In the genomic region with DNA sequence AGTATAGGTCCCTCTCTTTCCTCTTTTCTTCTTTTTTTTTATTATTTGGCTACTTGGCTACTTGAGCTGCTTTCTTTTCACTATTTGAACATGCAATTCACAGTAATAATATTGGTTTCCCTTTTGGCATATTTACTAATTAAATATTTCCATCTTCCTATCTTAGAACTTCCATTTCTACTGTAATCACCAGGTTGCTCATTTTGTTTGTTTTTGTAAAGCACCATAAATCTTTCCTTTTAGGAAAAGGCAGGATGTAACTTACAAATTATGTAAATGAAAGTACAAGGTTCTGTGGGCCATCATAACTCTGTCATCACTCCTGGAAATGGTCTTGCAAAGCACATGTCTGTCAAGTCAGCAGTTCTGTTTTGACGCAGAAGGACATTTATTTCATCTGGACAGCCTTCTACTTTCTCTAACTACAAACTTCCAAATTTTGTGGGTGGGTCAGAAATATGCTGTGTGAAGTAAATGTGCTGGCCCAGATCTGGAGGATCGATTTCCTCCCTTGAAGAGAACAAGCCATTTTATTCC, we compare ENCODE assay signal across 10 cellular contexts.
A peak's percentile ranks its signal among the peaks of the same experiment; 100 is the strongest.
DNase-seq lines count a peak whose midpoint lies in the region; ATAC-seq and TF ChIP-seq lines count a peak whose summit lies in the region.
"Had no signal": no experiment of that assay in that cellular context is flagged by ENCODE, and none has a peak within 500 bp of the region (broad histone marks: within the 10 kb centered on the region; RNA-seq: fewer than 3 reads in every experiment).

No MANE protein-coding gene starts in this region.

- intact Hi-C loops in body of pancreas (cut with DNase I): no loop called here

- H3K27me3 ChIP-seq in HL-60 (ENCODE audit: insufficient read depth, poor library complexity, severe bottlenecking): no peaks in the 10 kb centered on the region
- H3K27me3 ChIP-seq in body of pancreas: no peaks in the 10 kb centered on the region

- ATAC-seq in body of pancreas: no peak
- ATAC-seq in stimulated activated memory B cell treated with anti-CD40 and anti-IgM and Interleukin-4, amounts not matched to agents 10 μg/mL and 1 μg/mL and 100 μg/mL, for 72 hours: no peak
- no peak for ATAC-seq in GM19035 (IDR thresholded peaks at IDR 0.05; ENCODE audit: unreplicated experiment)
- no peak for ATAC-seq in activated naive CD8-positive, alpha-beta T cell treated with anti-CD3 and anti-CD28 coated beads, Interleukin-2, amount 50 U/mL, for 24 hours

- WGBS in body of pancreas, 2 donors: 54 to 65% methylated on average over 2 of the region's 2 CpGs

- peak in 1 of 2 experiments; percentile 15 for DNase-seq in HL-60 (ENCODE audit: low read depth in 1 of 2, low spot score in 1 of 2)
- no peak for DNase-seq in body of pancreas
- peak; percentile 5 for DNase-seq in left kidney (ENCODE audit: low read depth, low spot score)
- no peak for DNase-seq in NCI-H187 (lab: John Stamatoyannopoulos, UW)
- no peak for DNase-seq in activated naive CD8-positive, alpha-beta T cell treated with anti-CD3 and anti-CD28 coated beads, Interleukin-2, amount 50 U/mL, for 24 hours
- no peak for DNase-seq in NCI-H2107 treated with DMSO at 0.1 percent for 48 hours (lab: John Stamatoyannopoulos, UW; ENCODE audit: unreplicated experiment)
- DNase-seq: activated CD4-positive, alpha-beta T cell treated with anti-CD3 and anti-CD28 coated beads, Interleukin-2, amount 50 U/mL, for 1 hour; NCI-H2081 treated with DMSO at 0.1 percent for 48 hours had no signal

- no peak for TF ChIP-seq POLR2A in body of pancreas (IDR thresholded peaks at IDR 0.05)

- no peaks in the 10 kb centered on the region for H3K36me3 ChIP-seq in body of pancreas (replicated peaks in 1 of 2; ENCODE audit: insufficient read depth in 1 of 2, low read depth in 2 of 2)

- H3K27me3 Mint-ChIP-seq in stimulated activated memory B cell treated with anti-CD40 and anti-IgM and Interleukin-4, amounts not matched to agents 10 μg/mL and 1 μg/mL and 100 μg/mL, for 72 hours: no peaks in the 10 kb centered on the region
- no peaks in the 10 kb centered on the region for H3K27me3 Mint-ChIP-seq in activated naive CD8-positive, alpha-beta T cell treated with anti-CD3 and anti-CD28 coated beads, Interleukin-2, amount 50 U/mL, for 24 hours

- no peaks in the 10 kb centered on the region for H3K9me3 ChIP-seq in body of pancreas

- H3K4me3 ChIP-seq in HL-60 (replicated peaks; ENCODE audit: insufficient read depth, low read length): peak overlapping the region; percentile 16; the same call in 1 of the 2 replicates
- H3K4me3 ChIP-seq in body of pancreas: no peak overlapping the region

- no peaks in the 10 kb centered on the region for H3K9me3 Mint-ChIP-seq in stimulated activated memory B cell treated with anti-CD40 and anti-IgM and Interleukin-4, amounts not matched to agents 10 μg/mL and 1 μg/mL and 100 μg/mL, for 72 hours
- no peaks in the 10 kb centered on the region for H3K9me3 Mint-ChIP-seq in activated naive CD8-positive, alpha-beta T cell treated with anti-CD3 and anti-CD28 coated beads, Interleukin-2, amount 50 U/mL, for 24 hours

- peaks cover 24% of the 10 kb centered on the region for H3K4me1 ChIP-seq in body of pancreas

- H3K27ac ChIP-seq in HL-60 (replicated peaks) (peak overlapping the region; percentile 78), body of pancreas (peak overlapping the region in 3 of 4 donors; percentile 51 to 77 (median 66))

- no peak overlapping the region for H3K4me3 Mint-ChIP-seq in stimulated activated memory B cell treated with anti-CD40 and anti-IgM and Interleukin-4, amounts not matched to agents 10 μg/mL and 1 μg/mL and 100 μg/mL, for 72 hours
- H3K4me3 Mint-ChIP-seq in activated naive CD8-positive, alpha-beta T cell treated with anti-CD3 and anti-CD28 coated beads, Interleukin-2, amount 50 U/mL, for 24 hours: no peak overlapping the region

- H3K27ac Mint-ChIP-seq in stimulated activated memory B cell treated with anti-CD40 and anti-IgM and Interleukin-4, amounts not matched to agents 10 μg/mL and 1 μg/mL and 100 μg/mL, for 72 hours: peak overlapping the region; percentile 13
- no peak overlapping the region for H3K27ac Mint-ChIP-seq in activated naive CD8-positive, alpha-beta T cell treated with anti-CD3 and anti-CD28 coated beads, Interleukin-2, amount 50 U/mL, for 24 hours

- peaks cover 39% of the 10 kb centered on the region for H3K4me1 Mint-ChIP-seq in stimulated activated memory B cell treated with anti-CD40 and anti-IgM and Interleukin-4, amounts not matched to agents 10 μg/mL and 1 μg/mL and 100 μg/mL, for 72 hours
- peaks cover 12% of the 10 kb centered on the region for H3K4me1 Mint-ChIP-seq in activated naive CD8-positive, alpha-beta T cell treated with anti-CD3 and anti-CD28 coated beads, Interleukin-2, amount 50 U/mL, for 24 hours

- TF ChIP-seq CTCF in HL-60 (IDR thresholded peaks at IDR 0.05; ENCODE audit: insufficient read depth, low read length): no peak
- TF ChIP-seq CTCF in body of pancreas (IDR thresholded peaks at IDR 0.05): no peak

- no peaks in the 10 kb centered on the region for H3K36me3 Mint-ChIP-seq in stimulated activated memory B cell treated with anti-CD40 and anti-IgM and Interleukin-4, amounts not matched to agents 10 μg/mL and 1 μg/mL and 100 μg/mL, for 72 hours
- no peaks in the 10 kb centered on the region for H3K36me3 Mint-ChIP-seq in activated naive CD8-positive, alpha-beta T cell treated with anti-CD3 and anti-CD28 coated beads, Interleukin-2, amount 50 U/mL, for 24 hours (ENCODE audit: low read depth)
